In genomic region chr9:116191757-116192415, GRCh38 we compare ENCODE assay signal across 21 cellular contexts. TPM values are rescaled to one million over a fixed set of nuclear protein-coding genes. Genes with fewer than 3 reads are reported as not detected.
DNase-seq lines count a peak whose midpoint lies in the region; ATAC-seq and TF ChIP-seq lines count a peak whose summit lies in the region.
"Had no signal": no experiment of that assay in that cellular context is flagged by ENCODE, and none has a peak within 500 bp of the region (broad histone marks: within the 10 kb centered on the region; RNA-seq: fewer than 3 reads in every experiment).

No MANE protein-coding gene starts in this region.

- H3K4me3 ChIP-seq in H7 (ENCODE audit: insufficient read depth, low read depth, low read length) (no peak overlapping the region), PC-3 (ENCODE audit: low read length) (no peak overlapping the region), fibroblast of villous mesenchyme (ENCODE audit: low read depth, low read length) (no peak overlapping the region), smooth muscle cell (no peak overlapping the region)
- H3K4me3 ChIP-seq: dorsolateral prefrontal cortex, lung had no signal

- ATAC-seq in PC-3 (no peak), left cardiac atrium (no peak)

- intact Hi-C loops in PC-3 (cut with micrococcal nuclease) = no loop called here
- intact Hi-C loops in left cardiac atrium (cut with DNase I) = no loop called here

- H3K27me3 ChIP-seq in H7 (ENCODE audit: control insufficient read depth, insufficient read depth, low read length) (no peaks in the 10 kb centered on the region), PC-3 (ENCODE audit: low read length) (no peaks in the 10 kb centered on the region), smooth muscle cell (ENCODE audit: low read depth) (no peaks in the 10 kb centered on the region)

- no peaks in the 10 kb centered on the region for H3F3A ChIP-seq in PC-3 (ENCODE audit: low read length, unreplicated experiment)
- peaks cover 8% of the 10 kb centered on the region for H3F3A ChIP-seq in smooth muscle cell (ENCODE audit: low read depth)

- CTCF ChIA-PET in PC-3 (lab: Charles Lee) = no interaction called here

- H3K9me2 ChIP-seq in PC-3 (replicated peaks; ENCODE audit: low read length) = no peaks in the 10 kb centered on the region

- WGBS in smooth muscle cell (ENCODE audit: low lambda C conversion rate) = 70% methylated on average over 2 of the region's 2 CpGs

- H2AFZ ChIP-seq in PC-3 (ENCODE audit: low read length) (no peak overlapping the region), smooth muscle cell (ENCODE audit: low read depth) (no peak overlapping the region)

- H3K9me3 ChIP-seq in PC-3 (ENCODE audit: low read length) = no peaks in the 10 kb centered on the region
- H3K9me3 ChIP-seq in smooth muscle cell (replicated peaks; ENCODE audit: low read depth) = no peaks in the 10 kb centered on the region

- H3K4me2 ChIP-seq in PC-3 (ENCODE audit: low read length) (no peak overlapping the region), smooth muscle cell (no peak overlapping the region)

- H3K4me1 ChIP-seq in PC-3 (ENCODE audit: insufficient read depth, low read length) = peaks cover 46% of the 10 kb centered on the region
- H3K4me1 ChIP-seq in smooth muscle cell (ENCODE audit: low read depth) = peaks cover 8% of the 10 kb centered on the region

- peak; percentile 59 for DNase-seq in H7
- DNase-seq in PC-3 = no peak
- DNase-seq in fibroblast of villous mesenchyme (ENCODE audit: low read depth) = no peak
- DNase-seq in smooth muscle cell (lab: John Stamatoyannopoulos, UW; ENCODE audit: unreplicated experiment) = no peak
- no peak for DNase-seq in left cardiac atrium
- DNase-seq in nucleus accumbens (lab: John Stamatoyannopoulos, UW) = no peak
- DNase-seq in substantia nigra (lab: John Stamatoyannopoulos, UW) = no peak
- DNase-seq: activated CD4-positive, alpha-beta T cell treated with anti-CD3 and anti-CD28 coated beads for 4 hours; activated naive CD4-positive, alpha-beta T cell treated with anti-CD3 and anti-CD28 coated beads, Interleukin-2, amount 10 ng/mL, durations not matched to agents 7 days and 5 days; dorsolateral prefrontal cortex; hippocampal formation; KBM-7; kidney; MM.1S; NCI-H1436; NCI-H526; SHP77 treated with DMSO at 0.1 percent for 48 hours; stimulated activated CD4-positive, alpha-beta T cell treated with anti-CD3 and anti-CD28 coated beads, Interleukin-2, amount 100 ng/mL, for 48 hours; stimulated activated naive CD4-positive, alpha-beta T cell treated with Interleukin-2 at 50 U/mL for 16 hours; T-helper 1 cell had no signal

- H3K9ac ChIP-seq in PC-3 (ENCODE audit: low read length) (no peak overlapping the region), smooth muscle cell (ENCODE audit: low read depth) (no peak overlapping the region)

- POLR2A ChIA-PET in PC-3 (lab: Charles Lee; ENCODE audit: unreplicated experiment) = no interaction called here

- H4K20me1 ChIP-seq in PC-3 (ENCODE audit: low read length) (no peaks in the 10 kb centered on the region), smooth muscle cell (ENCODE audit: low read depth) (peaks cover 53% of the 10 kb centered on the region)

- BruUV-seq in PC-3 (replicated peaks; lab: Mats Ljungman, UMichigan) = no TSS peak

- H3K36me3 ChIP-seq in H7 (replicated peaks; ENCODE audit: control insufficient read depth, insufficient read depth, low read length) (no peaks in the 10 kb centered on the region), PC-3 (ENCODE audit: low read depth, low read length) (no peaks in the 10 kb centered on the region), smooth muscle cell (ENCODE audit: low read depth) (peaks cover 13% of the 10 kb centered on the region)

- TF ChIP-seq CTCF in PC-3 (conservative IDR thresholded peaks at IDR 0.05; ENCODE audit: low read depth, low read length) = no peak
- TF ChIP-seq CTCF in fibroblast of villous mesenchyme (IDR thresholded peaks at IDR 0.05; ENCODE audit: insufficient read depth, low read depth, low read length) = peak; percentile 12
- no peak for TF ChIP-seq CTCF in smooth muscle cell (IDR thresholded peaks at IDR 0.05; ENCODE audit: borderline replicate concordance, insufficient read depth, poor library complexity, severe bottlenecking)

- H3K27ac ChIP-seq in PC-3 (ENCODE audit: low read length) (peak overlapping the region; percentile 56; the same call in 1 of the 2 replicates), smooth muscle cell (ENCODE audit: low read depth) (peak overlapping the region; percentile 86), substantia nigra (ENCODE audit: low read depth, low read length, poor library complexity, severe bottlenecking) (no peak overlapping the region)
- H3K27ac ChIP-seq: dorsolateral prefrontal cortex had no signal

- no peaks in the 10 kb centered on the region for H3K79me2 ChIP-seq in PC-3 (ENCODE audit: low read length)
- H3K79me2 ChIP-seq in smooth muscle cell (ENCODE audit: low read depth) = peaks cover 25% of the 10 kb centered on the region

RNA-seq across cellular contexts. Expression of gene PAPPA, which starts 38.3 kb away (rescaled TPM):
- total RNA-seq in H7 (2014; rRNA removed; shearing (Covaris generic)) = 0.21 and 0.41 TPM in 2 replicates
- total RNA-seq in PC-3 (2014; rRNA removed) (not detected in 2 replicates), fibroblast of villous mesenchyme (42.5 and 104 TPM in 2 replicates), smooth muscle cell (99.2 and 114 TPM in 2 replicates), left cardiac atrium (1 to 10 TPM; 2.4 to 9.8 TPM)
- polyA plus RNA-seq in smooth muscle cell = 27.7 and 31.5 TPM in 2 replicates
